15 cellular contexts compared by ENCODE assay signal in genomic region chr7:150660939-150661613, GRCh38. TPM values are rescaled to one million over a fixed set of nuclear protein-coding genes. Genes with fewer than 3 reads are reported as not detected.
DNase-seq lines count a peak whose midpoint lies in the region; ATAC-seq and TF ChIP-seq lines count a peak whose summit lies in the region.
"Had no signal": no experiment of that assay in that cellular context is flagged by ENCODE, and none has a peak within 500 bp of the region (broad histone marks: within the 10 kb centered on the region; RNA-seq: fewer than 3 reads in every experiment).

No MANE protein-coding gene starts in this region.

- H3K79me2 ChIP-seq in Loucy (ENCODE audit: insufficient read depth, low read length) = no peaks in the 10 kb centered on the region

- peak overlapping the region in 1 of 4 donors; percentile 58 for H3K4me3 Mint-ChIP-seq in CD4-positive, CD25-positive, alpha-beta regulatory T cell
- H3K4me3 Mint-ChIP-seq in immature natural killer cell = peak overlapping the region in 2 of 5 donors; percentile 47 to 53

- H3K27me3 ChIP-seq in CD4-positive, CD25-positive, alpha-beta regulatory T cell (ENCODE audit: control insufficient read depth, insufficient read depth, low read length) = no peaks in the 10 kb centered on the region
- no peaks in the 10 kb centered on the region for H3K27me3 ChIP-seq in Loucy (ENCODE audit: insufficient read depth, low read length, poor library complexity, severe bottlenecking)

- H3K9me3 ChIP-seq in CD4-positive, CD25-positive, alpha-beta regulatory T cell (ENCODE audit: control insufficient read depth in 2 of 2, low read length in 2 of 2) = peaks cover 5 to 11% of the 10 kb centered on the region in 2 experiments
- H3K9me3 ChIP-seq in Loucy (ENCODE audit: insufficient read depth, low read depth, low read length) = peaks cover 13% of the 10 kb centered on the region; the same call in 1 of the 2 replicates
- H3K9me3 ChIP-seq: Caco-2 had no signal

- H3K4me1 Mint-ChIP-seq in CD4-positive, CD25-positive, alpha-beta regulatory T cell = peaks cover 14 to 66% (median 54%) of the 10 kb centered on the region in 4 donors
- H3K4me1 Mint-ChIP-seq in immature natural killer cell = peaks cover 53 to 62% of the 10 kb centered on the region in 2 donors

- 0 out of 2 replicates have a peak overlapping the region, but pooled peaks have one; percentile 14 for H2AFZ ChIP-seq in Loucy (ENCODE audit: low read length)

- no peaks in the 10 kb centered on the region for H3K36me3 ChIP-seq in CD4-positive, CD25-positive, alpha-beta regulatory T cell (ENCODE audit: control insufficient read depth, insufficient read depth, low read length)
- no peaks in the 10 kb centered on the region for H3K36me3 ChIP-seq in Loucy (ENCODE audit: insufficient read depth, low read length)

- H3K9ac ChIP-seq in Loucy (ENCODE audit: low read depth, low read length, poor library complexity, severe bottlenecking) = peak overlapping the region; percentile 68

- H3K9me2 ChIP-seq in Loucy (replicated peaks; ENCODE audit: low read depth, low read length) = no peaks in the 10 kb centered on the region

- peak overlapping the region; percentile 1 to 65 (median 59) for H3K27ac Mint-ChIP-seq in CD4-positive, CD25-positive, alpha-beta regulatory T cell
- peak overlapping the region in 5 of 6 donors; percentile 63 to 87 (median 81) for H3K27ac Mint-ChIP-seq in immature natural killer cell

- peaks cover 6% of the 10 kb centered on the region; the same call in 1 of the 2 replicates for H3F3A ChIP-seq in Loucy (ENCODE audit: low read depth)

- H3K36me3 Mint-ChIP-seq in CD4-positive, CD25-positive, alpha-beta regulatory T cell = peaks cover 2% of the 10 kb centered on the region
- H3K36me3 Mint-ChIP-seq in immature natural killer cell = peaks cover 3 to 17% (median 8%) of the 10 kb centered on the region in 3 donors

- intact Hi-C loops in sciatic nerve (cut with DNase I) = no loop called here

- no peak for TF ChIP-seq CTCF in Loucy (conservative IDR thresholded peaks at IDR 0.05; ENCODE audit: low read length)

- no peaks in the 10 kb centered on the region for H4K20me1 ChIP-seq in Loucy (ENCODE audit: insufficient read depth, low read length, poor library complexity, severe bottlenecking)

- peaks cover 0 to 12% (median 5%) of the 10 kb centered on the region in 7 donors for H3K9me3 Mint-ChIP-seq in CD4-positive, CD25-positive, alpha-beta regulatory T cell
- peaks cover 0 to 2% (median 0%) of the 10 kb centered on the region in 6 donors for H3K9me3 Mint-ChIP-seq in immature natural killer cell

- H3K4me1 ChIP-seq in CD4-positive, CD25-positive, alpha-beta regulatory T cell (ENCODE audit: control insufficient read depth, insufficient read depth, low read length, poor library complexity, severe bottlenecking) = peaks cover 43% of the 10 kb centered on the region
- H3K4me1 ChIP-seq in Loucy (ENCODE audit: insufficient read depth, low read length, poor library complexity, severe bottlenecking) = peaks cover 52% of the 10 kb centered on the region
- H3K4me1 ChIP-seq: Caco-2 had no signal

- no peak overlapping the region for H3K4me3 ChIP-seq in CD4-positive, CD25-positive, alpha-beta regulatory T cell (ENCODE audit: low read depth, low read length)
- H3K4me3 ChIP-seq in Loucy (ENCODE audit: low read length, poor library complexity, severe bottlenecking) = no peak overlapping the region

- no peaks in the 10 kb centered on the region for H3K27me3 Mint-ChIP-seq in CD4-positive, CD25-positive, alpha-beta regulatory T cell
- peaks cover 6 to 8% (median 6%) of the 10 kb centered on the region in 3 donors for H3K27me3 Mint-ChIP-seq in immature natural killer cell (ENCODE audit: low read depth in 3 of 3)

- H3K4me2 ChIP-seq in Loucy (ENCODE audit: low read depth, low read length, poor library complexity, severe bottlenecking) = no peak overlapping the region

- peak; percentile 9 for DNase-seq in CD1c-positive myeloid dendritic cell (ENCODE audit: extremely low spot score)
- no peak for DNase-seq in CD4-positive, CD25-positive, alpha-beta regulatory T cell
- no peak for DNase-seq in immature natural killer cell
- DNase-seq in stimulated activated CD4-positive, alpha-beta T cell treated with anti-CD3 and anti-CD28 coated beads, Interleukin-4, amount 100 ng/mL, for 4 hours = no peak
- no peak for DNase-seq in hypothalamus (lab: John Stamatoyannopoulos, UW)
- no peak for DNase-seq in sciatic nerve (ENCODE audit: low spot score)
- DNase-seq: Caco-2, Karpas-422, NCI-H1436, NCI-H2029 treated with DMSO at 0.1 percent for 48 hours, NCI-H524, SHP77 had no signal

- ATAC-seq in CD4-positive, CD25-positive, alpha-beta regulatory T cell (ENCODE audit: low read depth in 2 of 2) = no peak
- ATAC-seq in sciatic nerve = no peak
- ATAC-seq: HCT116 had no signal

- no peak overlapping the region for H3K27ac ChIP-seq in CD4-positive, CD25-positive, alpha-beta regulatory T cell (ENCODE audit: insufficient read depth, low read length, poor library complexity, severe bottlenecking)

RNA-seq across cellular contexts. Expression of gene GIMAP2, which starts 24.4 kb away (rescaled TPM):
- total RNA-seq in CD4-positive, CD25-positive, alpha-beta regulatory T cell = 95.1 TPM
- 100 to 1,000 TPM in 2 of 4 donors, 10 to 100 TPM in 2; 79.0 to 142 (median 110) TPM for polyA plus RNA-seq in CD4-positive, CD25-positive, alpha-beta regulatory T cell
- polyA plus RNA-seq in immature natural killer cell = 10 to 100 TPM; 63.1 to 93.5 (median 79.4) TPM
- 11.7 TPM for total RNA-seq in sciatic nerve
- total RNA-seq: Caco-2 had no signal

RNA-seq across cellular contexts. Expression of gene GIMAP6, which starts 28.9 kb away (rescaled TPM):
- total RNA-seq in CD4-positive, CD25-positive, alpha-beta regulatory T cell = 43.8 TPM
- 100 to 1,000 TPM; 133 to 236 (median 150) TPM for polyA plus RNA-seq in CD4-positive, CD25-positive, alpha-beta regulatory T cell
- polyA plus RNA-seq in immature natural killer cell = 100 to 1,000 TPM; 119 to 279 (median 173) TPM
- 32.7 TPM for total RNA-seq in sciatic nerve
- total RNA-seq: Caco-2 had no signal
- polyA plus RNA-seq: BJ had no signal

RNA-seq across cellular contexts. Expression of gene GIMAP1, which starts 55.3 kb away (rescaled TPM):
- 17.1 TPM for total RNA-seq in CD4-positive, CD25-positive, alpha-beta regulatory T cell
- polyA plus RNA-seq in CD4-positive, CD25-positive, alpha-beta regulatory T cell = 10 to 100 TPM; 48.4 to 90.0 (median 64.6) TPM
- 10 to 100 TPM; 19.1 to 71.4 (median 25.7) TPM for polyA plus RNA-seq in immature natural killer cell
- 8.5 TPM for total RNA-seq in sciatic nerve
- total RNA-seq: Caco-2 had no signal
- polyA plus RNA-seq: BJ had no signal
